In genomic region chr6:26352315-26352714, GRCh38 we compare ENCODE assay signal across 1 cellular context.
TF ChIP-seq lines count a peak whose summit lies in the region.

No MANE protein-coding gene starts in this region.

TF ChIP-seq in K562, 482 proteins besides CTCF, POLR2A, EP300 and RAD21 (continues in another document):
- TF ChIP-seq TAF7 (tag; IDR thresholded peaks at IDR 0.05) (peak; percentile 12; the same call in 1 of the 2 replicates), SREBF1 (IDR thresholded peaks at IDR 0.05; ENCODE audit: borderline replicate concordance, low read depth, low read length) (no peak), RBM17 (IDR thresholded peaks at IDR 0.05; ENCODE audit: borderline replicate concordance, low read depth, low read length) (no peak), SMARCC2 (IDR thresholded peaks at IDR 0.05; ENCODE audit: low read depth) (no peak), ESRRA (IDR thresholded peaks at IDR 0.05; ENCODE audit: borderline replicate concordance, low read depth) (no peak), ID3 (CRISPR knock-in tag; IDR thresholded peaks at IDR 0.05) (no peak), ID3 (tag; IDR thresholded peaks at IDR 0.05) (no peak), TCFL5 (CRISPR knock-in tag; conservative IDR thresholded peaks at IDR 0.05) (no peak), BRD9 (IDR thresholded peaks at IDR 0.05; ENCODE audit: low read depth, partially characterized antibody) (no peak), TSHZ1 (CRISPR knock-in tag; IDR thresholded peaks at IDR 0.05) (no peak), ZNF41 (CRISPR knock-in tag; conservative IDR thresholded peaks at IDR 0.05) (no peak), C11orf30 (IDR thresholded peaks at IDR 0.05; ENCODE audit: low read depth) (no peak), CREB5 (CRISPR knock-in tag; IDR thresholded peaks at IDR 0.05) (no peak), ZNF384 (IDR thresholded peaks at IDR 0.05; ENCODE audit: low read depth, low read length) (no peak), ZNF589 (CRISPR knock-in tag; IDR thresholded peaks at IDR 0.05; ENCODE audit: low read depth) (no peak), ZNF133 (CRISPR knock-in tag; IDR thresholded peaks at IDR 0.05) (no peak), SOX6 (IDR thresholded peaks at IDR 0.05) (no peak), MTA2 (IDR thresholded peaks at IDR 0.05; ENCODE audit: low read depth) (no peak), SMAD1 (IDR thresholded peaks at IDR 0.05; ENCODE audit: low read depth, low read length, partially characterized antibody) (no peak), HDAC1 (IDR thresholded peaks at IDR 0.05) (no peak), DPF2 (IDR thresholded peaks at IDR 0.05) (no peak), ZC3H4 (CRISPR knock-in tag; IDR thresholded peaks at IDR 0.05; ENCODE audit: borderline replicate concordance) (no peak), ZNF146 (CRISPR knock-in tag; IDR thresholded peaks at IDR 0.05; ENCODE audit: unreplicated experiment) (no peak), ZNF121 (CRISPR knock-in tag; conservative IDR thresholded peaks at IDR 0.05) (no peak), NONO (IDR thresholded peaks at IDR 0.05; ENCODE audit: low read depth in 2 of 2, low read length in 1 of 2) (peak in 1 of 2 experiments; percentile 83; a peak in 1 of 4 replicates), ZBED1 (IDR thresholded peaks at IDR 0.05) (no peak), RFX5 (IDR thresholded peaks at IDR 0.05; ENCODE audit: low read depth, low read length) (no peak), ZNF79 (CRISPR knock-in tag; IDR thresholded peaks at IDR 0.05; ENCODE audit: low read depth) (no peak), ETV5 (CRISPR knock-in tag; IDR thresholded peaks at IDR 0.05; ENCODE audit: low read depth) (0 out of 2 replicates have a peak, but pooled peaks have one; percentile 18), ZNF280A (IDR thresholded peaks at IDR 0.05; ENCODE audit: low read depth, partially characterized antibody) (no peak), ZNF57 (CRISPR knock-in tag; IDR thresholded peaks at IDR 0.05) (no peak), NFIC (IDR thresholded peaks at IDR 0.05) (peak; percentile 50), CXXC5 (CRISPR knock-in tag; IDR thresholded peaks at IDR 0.05) (no peak), CBX2 (IDR thresholded peaks at IDR 0.05; ENCODE audit: insufficient read depth, low read length, poor library complexity, severe bottlenecking) (no peak), ZNF175 (CRISPR knock-in tag; IDR thresholded peaks at IDR 0.05; ENCODE audit: low read depth) (no peak), BDP1 (IDR thresholded peaks at IDR 0.05; ENCODE audit: insufficient read depth, insufficient read length) (no peak), DEAF1 (CRISPR knock-in tag; IDR thresholded peaks at IDR 0.05) (no peak), SP1 (CRISPR knock-in tag; IDR thresholded peaks at IDR 0.05) (peak; percentile 39; the same call in 1 of the 2 replicates), SMAD3 (CRISPR knock-in tag; conservative IDR thresholded peaks at IDR 0.05) (no peak), ZNF174 (CRISPR knock-in tag; IDR thresholded peaks at IDR 0.05) (no peak), MTA3 (IDR thresholded peaks at IDR 0.05; ENCODE audit: borderline replicate concordance) (no peak), ZNF507 (tag; conservative IDR thresholded peaks at IDR 0.05) (no peak), PTRF (tag; IDR thresholded peaks at IDR 0.05) (no peak), NFATC3 (IDR thresholded peaks at IDR 0.05) (no peak), BRF1 (IDR thresholded peaks at IDR 0.05; ENCODE audit: borderline replicate concordance, extremely low read depth, insufficient read length) (no peak), PRPF4 (IDR thresholded peaks at IDR 0.05; ENCODE audit: insufficient read depth, low read depth, low read length, poor library complexity, severe bottlenecking) (no peak), DMBX1 (CRISPR knock-in tag; IDR thresholded peaks at IDR 0.05; ENCODE audit: borderline replicate concordance) (no peak), TCF7L2 (IDR thresholded peaks at IDR 0.05; ENCODE audit: low read depth, low read length) (peak; percentile 47; the same call in 1 of the 2 replicates), ZKSCAN8 (CRISPR knock-in tag; IDR thresholded peaks at IDR 0.05) (no peak), ZNF217 (CRISPR knock-in tag; IDR thresholded peaks at IDR 0.05) (no peak), ZC3H11A (IDR thresholded peaks at IDR 0.05; ENCODE audit: low read depth, low read length) (no peak), CC2D1A (IDR thresholded peaks at IDR 0.05) (no peak), ATF7 (IDR thresholded peaks at IDR 0.05) (peak; percentile 91), CHD1 (IDR thresholded peaks at IDR 0.05; ENCODE audit: low read length) (no peak), TBL1XR1 (IDR thresholded peaks at IDR 0.05; ENCODE audit: low read length in 2 of 2) (no peak), ZNF551 (CRISPR knock-in tag; IDR thresholded peaks at IDR 0.05) (no peak), ZNF444 (CRISPR knock-in tag; IDR thresholded peaks at IDR 0.05) (no peak), ZNF740 (CRISPR knock-in tag; IDR thresholded peaks at IDR 0.05) (no peak), ZNF740 (tag; IDR thresholded peaks at IDR 0.05) (no peak), ZNF764 (CRISPR knock-in tag; IDR thresholded peaks at IDR 0.05; ENCODE audit: low read depth) (no peak), NR1H2 (CRISPR knock-in tag; IDR thresholded peaks at IDR 0.05) (no peak), FOXJ2 (tag; IDR thresholded peaks at IDR 0.05) (no peak), ARNT (IDR thresholded peaks at IDR 0.05) (no peak), BCLAF1 (IDR thresholded peaks at IDR 0.05; ENCODE audit: borderline replicate concordance in 1 of 2, control insufficient read depth in 1 of 2, low read depth in 2 of 2, low read length in 1 of 2) (no peak), DNMT1 (IDR thresholded peaks at IDR 0.05) (no peak), PRDM10 (IDR thresholded peaks at IDR 0.05; ENCODE audit: partially characterized antibody) (peak; percentile 98)
